In the genomic region with DNA sequence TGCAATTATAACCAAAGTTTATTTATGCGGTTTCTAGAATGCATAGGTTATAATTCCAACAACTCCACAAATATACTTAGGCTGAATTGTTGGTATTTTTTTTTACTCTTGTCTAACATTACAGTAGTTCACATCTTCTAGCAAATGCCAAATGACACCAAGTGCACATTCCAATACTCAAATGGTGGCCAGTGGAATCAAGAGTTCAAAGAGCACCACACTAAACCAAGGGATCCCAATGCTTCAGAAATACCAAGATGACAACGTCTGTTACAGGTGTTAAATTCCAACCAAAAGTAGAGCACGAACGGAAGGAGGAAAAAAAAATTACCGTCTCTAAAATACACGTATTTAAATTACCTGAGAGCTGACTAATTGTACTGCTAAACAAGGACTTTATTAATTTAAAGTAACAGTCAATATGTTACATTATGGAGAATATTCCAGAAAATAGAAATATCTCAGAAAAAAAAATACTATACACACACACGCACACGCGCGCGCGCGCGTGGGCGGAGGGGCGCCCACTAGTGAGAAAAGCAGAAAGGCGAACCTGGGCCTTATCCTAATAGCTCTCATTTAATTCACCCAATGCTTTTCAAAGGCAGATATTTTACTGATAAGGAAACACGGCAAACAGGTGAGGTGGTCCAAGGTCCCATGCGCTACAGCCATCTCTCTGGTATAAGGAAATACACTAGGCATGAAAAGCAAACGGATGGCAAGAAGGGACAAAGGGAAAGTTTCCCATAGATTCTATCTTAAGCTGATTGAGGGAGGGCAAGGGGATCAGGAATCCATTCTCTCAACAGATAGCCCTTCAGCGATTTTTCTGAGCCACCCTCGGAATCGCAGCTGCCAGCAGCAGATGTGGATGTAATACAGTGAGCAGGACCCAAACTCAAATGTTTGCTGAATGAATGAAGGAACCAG, we compare ENCODE assay signal across 8 cellular contexts. TPM values are rescaled to one million over a fixed set of nuclear protein-coding genes. Genes with fewer than 3 reads are reported as not detected.
DNase-seq lines count a peak whose midpoint lies in the region; ATAC-seq, FAIRE-seq and TF ChIP-seq lines count a peak whose summit lies in the region.

No MANE protein-coding gene starts in this region.

- peaks cover 20% of the 10 kb centered on the region for H3K4me1 Mint-ChIP-seq in activated CD4-positive, alpha-beta T cell treated with anti-CD3 and anti-CD28 coated beads for 36 hours

- H3K23ac ChIP-seq in H1 (ENCODE audit: insufficient read length), result no peak overlapping the region

- H4K20me1 ChIP-seq in H1 (replicated peaks in 1 of 2; ENCODE audit: control insufficient read depth in 1 of 2, insufficient read depth in 2 of 2, low read length in 2 of 2), result no peaks in the 10 kb centered on the region

- DNase-seq in EL (peak; percentile 29), H1 (ENCODE audit: low read depth in 1 of 2, low spot score in 2 of 2) (no peak), thoracic aorta (ENCODE audit: low spot score) (no peak)
- peak; percentile 31 for DNase-seq in activated CD4-positive, alpha-beta T cell treated with anti-CD3 and anti-CD28 coated beads for 36 hours

- H3K4me2 ChIP-seq in H1 (ENCODE audit: insufficient read depth in 1 of 2, low read depth in 2 of 2, low read length in 2 of 2), result peak overlapping the region; percentile 87

- no peak overlapping the region for H2BK15ac ChIP-seq in H1 (ENCODE audit: low read length)

- peaks cover 0 to 43% of the 10 kb centered on the region in 2 experiments; a peak in 3 of 4 replicates for H3K79me2 ChIP-seq in H1 (ENCODE audit: control insufficient read depth in 1 of 2, insufficient read depth in 2 of 2, low read length in 2 of 2)

- peak overlapping the region; percentile 95 to 99 (median 98) for H3K4me3 ChIP-seq in H1 (ENCODE audit: extremely low read depth in 1 of 4, insufficient read depth in 2 of 4, low read depth in 3 of 4, low read length in 4 of 4)
- peak overlapping the region; percentile 92 for H3K4me3 ChIP-seq in mesodermal cell (ENCODE audit: extremely low read depth, insufficient read depth, low read length, poor library complexity, severe bottlenecking)
- H3K4me3 ChIP-seq in thoracic aorta, result peak overlapping the region; percentile 95

- CTCF ChIA-PET in activated CD4-positive, alpha-beta T cell treated with anti-CD3 and anti-CD28 coated beads for 36 hours (lab: Charles Lee), result interaction anchor here (0.6 to 1.2 kb wide), 2 partner anchors 58 to 328 kb away, joined by 3 to 5 read pairs; no protein-coding TSS in a partner anchor
- CTCF ChIA-PET in H1 (lab: Charles Lee; ENCODE audit: partially characterized antibody), result interaction anchor here (0.6 to 0.7 kb wide), 3 partner anchors 128 to 744 kb away, joined by 3 to 4 read pairs (median 3); no protein-coding TSS in a partner anchor

- H3K4ac ChIP-seq in H1 (replicated peaks; ENCODE audit: insufficient read length, low read depth, low read length), result no peak overlapping the region

- TF ChIP-seq EP300 in Ishikawa (IDR thresholded peaks at IDR 0.05; ENCODE audit: borderline replicate concordance) (no peak), H1 (IDR thresholded peaks at IDR 0.05; ENCODE audit: borderline replicate concordance in 1 of 2, low read depth in 2 of 2, low read length in 2 of 2) (no peak)

- peak overlapping the region in 3 of 4 experiments; percentile 67 to 83 (median 78); a peak in 6 of 7 replicates for H3K9ac ChIP-seq in H1 (replicated peaks in 1 of 4; ENCODE audit: extremely low read depth in 1 of 4, low read depth in 3 of 4, low read length in 3 of 4)

- H4K8ac ChIP-seq in H1 (ENCODE audit: extremely low read depth, insufficient read depth, low read length), result 0 out of 2 replicates have a peak overlapping the region, but pooled peaks have one; percentile 74

- 0 out of 2 replicates have a peak overlapping the region, but pooled peaks have one; percentile 12 for H2BK12ac ChIP-seq in H1 (ENCODE audit: low read depth, low read length)

- H3K9me3 Mint-ChIP-seq in activated CD4-positive, alpha-beta T cell treated with anti-CD3 and anti-CD28 coated beads for 36 hours (ENCODE audit: low read depth), result no peaks in the 10 kb centered on the region

- no peak overlapping the region for H3K18ac ChIP-seq in H1 (ENCODE audit: extremely low read depth, low read length)

- H2AFZ ChIP-seq in H1 (ENCODE audit: low read length), result peak overlapping the region; percentile 96

- no peak overlapping the region for H2BK20ac ChIP-seq in H1 (ENCODE audit: low read length)

- H3K27ac Mint-ChIP-seq in activated CD4-positive, alpha-beta T cell treated with anti-CD3 and anti-CD28 coated beads for 36 hours, result peak overlapping the region; percentile 95

- POLR2A ChIA-PET in activated CD4-positive, alpha-beta T cell treated with anti-CD3 and anti-CD28 coated beads for 36 hours (lab: Charles Lee), result no interaction called here
- POLR2A ChIA-PET in H1 (lab: Charles Lee; ENCODE audit: partially characterized antibody), result interaction anchor here (1.0 to 1.3 kb wide), 2 partner anchors 13 to 28 kb away, joined by 3 to 4 read pairs; no protein-coding TSS in a partner anchor

- no peak for TF ChIP-seq CTCF in H1 (IDR thresholded peaks at IDR 0.05; ENCODE audit: control extremely low read depth in 1 of 3, insufficient read depth in 1 of 3, low read depth in 1 of 3, low read length in 3 of 3)
- TF ChIP-seq CTCF in thoracic aorta (IDR thresholded peaks at IDR 0.05), result no peak

- intact Hi-C loops in activated CD4-positive, alpha-beta T cell treated with anti-CD3 and anti-CD28 coated beads for 36 hours (cut with DNase I, micrococcal nuclease), result no loop called here

- no peaks in the 10 kb centered on the region for H3K27me3 ChIP-seq in H1 (replicated peaks in 1 of 4; ENCODE audit: control insufficient read depth in 3 of 4, extremely low read depth in 1 of 4, insufficient read depth in 3 of 4, low read length in 3 of 4)
- no peaks in the 10 kb centered on the region for H3K27me3 ChIP-seq in thoracic aorta (replicated peaks; ENCODE audit: insufficient read depth)

- no peak for TF ChIP-seq POLR2A in H1 (IDR thresholded peaks at IDR 0.05; ENCODE audit: control extremely low read depth in 1 of 2, low read depth in 2 of 2, low read length in 2 of 2)

- peak overlapping the region; percentile 96 for H3K4me3 Mint-ChIP-seq in activated CD4-positive, alpha-beta T cell treated with anti-CD3 and anti-CD28 coated beads for 36 hours

- H3K14ac ChIP-seq in H1 (ENCODE audit: insufficient read length), result no peak overlapping the region

- H3K36me3 Mint-ChIP-seq in activated CD4-positive, alpha-beta T cell treated with anti-CD3 and anti-CD28 coated beads for 36 hours (ENCODE audit: low read depth), result peaks cover 16% of the 10 kb centered on the region

- H3K27me3 Mint-ChIP-seq in activated CD4-positive, alpha-beta T cell treated with anti-CD3 and anti-CD28 coated beads for 36 hours, result no peaks in the 10 kb centered on the region

- TF ChIP-seq RAD21 in Ishikawa (IDR thresholded peaks at IDR 0.05; ENCODE audit: low read depth) (no peak), H1 (IDR thresholded peaks at IDR 0.05 in 1 of 2, conservative IDR thresholded peaks at IDR 0.05 in 1 of 2; ENCODE audit: low read depth in 2 of 2, low read length in 2 of 2) (no peak)

- H3K9me3 ChIP-seq in H1 (ENCODE audit: insufficient read depth in 2 of 2, low read depth in 1 of 2, low read length in 1 of 2) (no peaks in the 10 kb centered on the region), mesodermal cell (ENCODE audit: control insufficient read depth, low read length) (no peaks in the 10 kb centered on the region), thoracic aorta (no peaks in the 10 kb centered on the region)

- no peak overlapping the region for H4K91ac ChIP-seq in H1 (replicated peaks; ENCODE audit: insufficient read length, low read length)

- peaks cover 11% of the 10 kb centered on the region for H3K23me2 ChIP-seq in H1 (ENCODE audit: low read depth, low read length)

- WGBS in H1 (ENCODE audit: extremely low coverage in 1 of 2, insufficient coverage in 1 of 2, insufficient read length in 1 of 2, insufficient replicate concordance in 2 of 2, low coverage in 1 of 2, low lambda C conversion rate in 2 of 2, missing lambda C conversion rate in 1 of 2), 2 experiments, result 27% methylated on average over 23 of the region's 23 CpGs; no CpG with 5 or more reads in 1 of the 2 experiments
- 16 to 20% methylated on average over 5 to 15 of the region's 23 CpGs for WGBS in mesodermal cell (ENCODE audit: insufficient coverage in 2 of 2), 2 experiments

- H3K4me1 ChIP-seq in H1 (replicated peaks in 1 of 4; ENCODE audit: control insufficient read depth in 3 of 4, insufficient read depth in 4 of 4, low read length in 3 of 4) (peaks cover 0 to 5% (median 1%) of the 10 kb centered on the region in 4 experiments; a peak in 2 of 7 replicates), mesodermal cell (ENCODE audit: control insufficient read depth, insufficient read depth, low read length, poor library complexity, severe bottlenecking) (peaks cover 10% of the 10 kb centered on the region), thoracic aorta (ENCODE audit: control insufficient read depth in 1 of 2, low read depth in 2 of 2) (peaks cover 16 to 28% of the 10 kb centered on the region in 2 donors)

- H2AK5ac ChIP-seq in H1 (ENCODE audit: low read depth, low read length), result no peak overlapping the region

- H2BK120ac ChIP-seq in H1 (replicated peaks; ENCODE audit: low read depth, low read length), result no peak overlapping the region

- no peak overlapping the region for H4K5ac ChIP-seq in H1 (ENCODE audit: insufficient read length, low read depth, low read length)

- no peak for ATAC-seq in activated CD4-positive, alpha-beta T cell treated with anti-CD3 and anti-CD28 coated beads for 36 hours
- ATAC-seq in thoracic aorta (ENCODE audit: insufficient number of reproducible peaks, low FRiP score, low read depth) (no peak), GM18909 (IDR thresholded peaks at IDR 0.05; ENCODE audit: poor library complexity, unreplicated experiment) (no peak), GM18868 (IDR thresholded peaks at IDR 0.05; ENCODE audit: unreplicated experiment) (no peak)

- H3K56ac ChIP-seq in H1 (replicated peaks; ENCODE audit: insufficient read length, low read depth, low read length), result no peak overlapping the region

- peak; percentile 28 for FAIRE-seq in H1 (lab: Jason Lieb, UNC)

- H3K79me1 ChIP-seq in H1 (ENCODE audit: low read depth, low read length), result no peaks in the 10 kb centered on the region

- H2BK5ac ChIP-seq in H1 (ENCODE audit: low read depth, low read length), result 0 out of 2 replicates have a peak overlapping the region, but pooled peaks have one; percentile 81

- H3K36me3 ChIP-seq in H1 (ENCODE audit: control insufficient read depth in 2 of 4, insufficient read depth in 4 of 4, low read length in 3 of 4) (peaks cover 4 to 18% (median 6%) of the 10 kb centered on the region in 4 experiments; a peak in 6 of 8 replicates), mesodermal cell (ENCODE audit: control insufficient read depth, insufficient read depth, low read length) (peaks cover 24% of the 10 kb centered on the region), thoracic aorta (peaks cover 11% of the 10 kb centered on the region)

- H3K27ac ChIP-seq in H1 (ENCODE audit: low read depth, low read length) (peak overlapping the region; percentile 82; the same call in 1 of the 2 replicates), mesodermal cell (ENCODE audit: low read depth, low read length, severe bottlenecking) (peak overlapping the region; percentile 82), thoracic aorta (peak overlapping the region; percentile 81 to 88)

RNA-seq across cellular contexts. Expression of a gene that starts 1.0 kb away (rescaled TPM):
- 10 to 100 TPM; 25.7 to 33.3 TPM for total RNA-seq in activated CD4-positive, alpha-beta T cell treated with anti-CD3 and anti-CD28 coated beads for 36 hours
- total RNA-seq in H1 (2021; fragmentation: NEBNext Ultra II Directional; extraction: Animal tissue kit (Norgen Biotek cat#: 25700)), result 26.8 and 28.6 TPM in 2 replicates
- 14.4 and 25.2 TPM in 2 replicates for polyA plus RNA-seq in H1 (2011; rRNA removed)
- 25.2 TPM for polyA plus RNA-seq in H1 (2011; cell fraction: cytosol; rRNA removed)
- polyA plus RNA-seq in H1 (2011; cell fraction: nucleus; rRNA removed), result 16.4 TPM
- polyA plus RNA-seq in H1 (2012, experiment 1 of 2), result 18.5 to 26.9 TPM (median 22.6 TPM) in 4 replicates
- polyA plus RNA-seq in H1 (2012, experiment 2 of 2), result 5.7 TPM
- 34.7 TPM for polyA plus RNA-seq in H1 (2013, experiment 1 of 2)
- 36.8 TPM for polyA plus RNA-seq in H1 (2013, experiment 2 of 2)
- polyA minus RNA-seq in H1 (2011; rRNA and poly(A)+ RNA removed), result 20.7 and 25.1 TPM in 2 replicates
- 18.4 TPM for polyA minus RNA-seq in H1 (2011; cell fraction: cytosol; rRNA and poly(A)+ RNA removed)
- polyA minus RNA-seq in H1 (2011; cell fraction: nucleus; rRNA and poly(A)+ RNA removed), result 39.5 TPM
- polyA plus RNA-seq in mesodermal cell (2013, experiment 1 of 2), result 31.9 TPM
- 41.2 TPM for polyA plus RNA-seq in mesodermal cell (2013, experiment 2 of 2)
- 10 to 100 TPM in 1 of 2 donors, 1 to 10 TPM in 1; 9.2 to 21.1 TPM for total RNA-seq in thoracic aorta

RNA-seq across cellular contexts. Expression of a gene that starts 1.2 kb away (rescaled TPM):
- total RNA-seq in activated CD4-positive, alpha-beta T cell treated with anti-CD3 and anti-CD28 coated beads for 36 hours, result 1 to 10 TPM; 7.4 to 9.0 TPM
- 13.5 and 13.8 TPM in 2 replicates for total RNA-seq in H1 (2021; fragmentation: NEBNext Ultra II Directional; extraction: Animal tissue kit (Norgen Biotek cat#: 25700))
- polyA plus RNA-seq in H1 (2011; rRNA removed), result 1.9 and 4.0 TPM in 2 replicates
- polyA plus RNA-seq in H1 (2011; cell fraction: cytosol; rRNA removed), result 4.6 TPM
- 0.87 TPM for polyA plus RNA-seq in H1 (2011; cell fraction: nucleus; rRNA removed)
- 4.3 to 8.9 TPM (median 5.3 TPM) in 4 replicates for polyA plus RNA-seq in H1 (2012, experiment 1 of 2)
- 3.0 TPM for polyA plus RNA-seq in H1 (2012, experiment 2 of 2)
- polyA plus RNA-seq in H1 (2013, experiment 1 of 2), result 9.3 TPM
- polyA plus RNA-seq in H1 (2013, experiment 2 of 2), result 9.1 TPM
- 3.4 and 3.8 TPM in 2 replicates for polyA minus RNA-seq in H1 (2011; rRNA and poly(A)+ RNA removed)
- 4.2 TPM for polyA minus RNA-seq in H1 (2011; cell fraction: cytosol; rRNA and poly(A)+ RNA removed)
- polyA minus RNA-seq in H1 (2011; cell fraction: nucleus; rRNA and poly(A)+ RNA removed), result 7.9 TPM
- 14.0 TPM for polyA plus RNA-seq in mesodermal cell (2013, experiment 1 of 2)
- 16.0 TPM for polyA plus RNA-seq in mesodermal cell (2013, experiment 2 of 2)
- 10 to 100 TPM; 14.5 to 15.0 TPM for total RNA-seq in thoracic aorta

Comparison
In these comparisons a context has a peak if more than half of its experiments do, and no peak if none do; other contexts are left out.
1. DNase-seq: peak in EL (single experiment) and activated CD4-positive, alpha-beta T cell treated with anti-CD3 and anti-CD28 coated beads for 36 hours (single experiment); none in H1 (0 of 2) and thoracic aorta (single experiment).
2. Peak in every context shown above with its lines, with median percentiles within 50 percentile points of each other: H3K27ac ChIP-seq and H3K4me3 ChIP-seq.